Comparison of ENCODE assay signal across 1 cellular context in the genomic region with DNA sequence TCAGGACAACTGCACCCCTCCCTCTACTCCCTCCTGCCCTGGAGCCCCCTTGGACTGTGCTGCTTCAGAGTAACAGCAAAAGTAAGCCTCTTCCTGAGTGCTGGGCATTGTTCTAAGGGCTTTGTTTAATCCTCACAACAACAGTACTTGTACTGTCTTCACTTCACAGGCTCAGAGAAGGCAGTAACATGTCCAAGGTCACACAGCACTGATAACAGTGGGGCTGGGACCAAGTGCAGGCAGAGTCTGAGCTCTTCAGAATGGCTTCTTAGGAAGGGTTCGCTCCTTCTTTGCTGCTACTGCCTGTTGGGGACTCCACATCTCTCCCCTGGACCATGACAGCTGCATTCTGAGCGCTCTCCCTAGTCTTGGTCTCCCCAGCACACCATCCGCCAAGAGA.
TF ChIP-seq lines count a peak whose summit lies in the region.

No MANE protein-coding gene starts in this region.

TF ChIP-seq in K562, 482 proteins besides CTCF, POLR2A, EP300 and RAD21:
- TF ChIP-seq ZFP36 (IDR thresholded peaks at IDR 0.05; ENCODE audit: low read depth, low read length, partially characterized antibody), result peak; percentile 24
- no peak for TF ChIP-seq EHMT2 (IDR thresholded peaks at IDR 0.05)
